8 cellular contexts compared by ENCODE assay signal in the genomic region with DNA sequence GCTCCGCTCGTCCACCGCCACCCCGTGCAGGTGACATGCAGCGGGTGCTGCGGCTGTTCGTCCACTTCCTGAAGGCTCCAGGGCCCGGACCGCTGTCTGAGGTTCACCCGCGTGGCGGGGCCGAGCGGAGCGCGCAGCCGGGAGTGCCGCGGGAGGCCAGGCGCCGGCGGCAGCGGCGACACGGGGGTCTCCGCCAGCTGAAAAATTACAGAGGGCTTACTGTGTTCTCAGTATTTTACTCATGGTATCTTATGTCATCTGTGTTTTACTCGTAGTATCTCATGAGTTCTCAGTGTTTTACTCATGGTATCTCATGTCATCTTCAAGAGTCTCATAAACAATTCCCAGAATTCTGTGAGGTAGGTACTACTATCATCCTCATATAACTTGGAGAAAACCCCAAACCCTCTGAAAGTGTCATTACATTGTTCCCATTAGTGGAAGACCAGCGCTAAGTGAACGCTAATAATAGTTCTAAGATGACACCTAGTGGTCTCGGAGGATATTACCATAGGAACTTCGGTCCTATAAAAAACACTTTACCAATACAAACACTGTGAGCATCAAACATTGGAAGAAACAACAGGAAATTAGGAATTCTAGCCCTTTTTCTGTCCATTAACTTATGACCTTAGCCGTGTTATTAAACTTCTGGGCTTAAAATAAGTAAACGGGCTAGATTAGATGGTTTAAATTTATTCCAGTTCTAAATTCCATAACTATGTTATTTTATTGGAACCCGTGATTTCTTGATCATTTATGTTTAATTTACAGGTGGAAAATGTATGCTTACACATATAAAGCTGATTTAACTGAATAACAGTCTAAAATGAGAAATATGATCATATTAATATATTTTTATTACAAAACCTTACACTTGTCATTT. TPM values are rescaled to one million over a fixed set of nuclear protein-coding genes. Genes with fewer than 3 reads are reported as not detected.
A peak's percentile ranks its signal among the peaks of the same experiment; 100 is the strongest.
DNase-seq lines count a peak whose midpoint lies in the region; ATAC-seq and TF ChIP-seq lines count a peak whose summit lies in the region.

No MANE protein-coding gene starts in this region.

- H3K27ac Mint-ChIP-seq in activated naive CD4-positive, alpha-beta T cell treated with anti-CD3 and anti-CD28 coated beads, Interleukin-2, amount 50 U/mL, for 72 hours, result peak overlapping the region in 1 of 2 donors; percentile 26

- peak overlapping the region; percentile 67 for H2BK120ac ChIP-seq in trophoblast cell (ENCODE audit: insufficient read depth, low read length, poor library complexity)

- ATAC-seq in GM21526 (IDR thresholded peaks at IDR 0.05; ENCODE audit: low FRiP score, unreplicated experiment), result peak; percentile 88
- ATAC-seq in activated naive CD4-positive, alpha-beta T cell treated with anti-CD3 and anti-CD28 coated beads, Interleukin-2, amount 50 U/mL, for 72 hours, result peak; percentile 79 to 91

- H3K18ac ChIP-seq in trophoblast cell (ENCODE audit: low read length), result peak overlapping the region; percentile 67

- no peaks in the 10 kb centered on the region for H3K9me3 Mint-ChIP-seq in activated naive CD4-positive, alpha-beta T cell treated with anti-CD3 and anti-CD28 coated beads, Interleukin-2, amount 50 U/mL, for 72 hours

- H3K4ac ChIP-seq in trophoblast cell (ENCODE audit: low read depth, low read length), result no peak overlapping the region

- H3K27ac ChIP-seq in OCI-LY3 (ENCODE audit: low read length) (no peak overlapping the region), trophoblast cell (ENCODE audit: low read depth, low read length) (no peak overlapping the region)

- H3K27me3 ChIP-seq in OCI-LY3 (ENCODE audit: low read depth, low read length), result no peaks in the 10 kb centered on the region
- H3K27me3 ChIP-seq in trophoblast cell (ENCODE audit: insufficient read depth, low read length), result no peaks in the 10 kb centered on the region

- peak overlapping the region; percentile 86 for H3K4me2 ChIP-seq in OCI-LY3 (ENCODE audit: low read length)
- H3K4me2 ChIP-seq in trophoblast cell (ENCODE audit: low read length), result no peak overlapping the region

- H3K36me3 ChIP-seq in OCI-LY3 (replicated peaks; ENCODE audit: low read depth, low read length), result no peaks in the 10 kb centered on the region
- H3K36me3 ChIP-seq in trophoblast cell (ENCODE audit: control insufficient read depth in 1 of 2, insufficient read depth in 2 of 2, low read length in 2 of 2), result no peaks in the 10 kb centered on the region

- H4K91ac ChIP-seq in trophoblast cell (ENCODE audit: low read depth, low read length), result peak overlapping the region; percentile 49

- peak overlapping the region; percentile 73 for H2AFZ ChIP-seq in OCI-LY3 (ENCODE audit: low read depth, low read length)
- peak overlapping the region; percentile 30 for H2AFZ ChIP-seq in trophoblast cell (ENCODE audit: insufficient read depth, low read length, poor library complexity)

- H3K9ac ChIP-seq in OCI-LY3 (ENCODE audit: low read length) (peak overlapping the region; percentile 56), trophoblast cell (ENCODE audit: low read length) (no peak overlapping the region)

- peaks cover 8% of the 10 kb centered on the region for H3K79me1 ChIP-seq in trophoblast cell (ENCODE audit: low read length)

- no peaks in the 10 kb centered on the region for H3K36me3 Mint-ChIP-seq in activated naive CD4-positive, alpha-beta T cell treated with anti-CD3 and anti-CD28 coated beads, Interleukin-2, amount 50 U/mL, for 72 hours

- peak overlapping the region; percentile 2 for H2AK5ac ChIP-seq in trophoblast cell (ENCODE audit: low read length)

- H3K23ac ChIP-seq in trophoblast cell (ENCODE audit: low read length), result no peak overlapping the region

- H3K4me1 ChIP-seq in OCI-LY3 (ENCODE audit: low read length) (peaks cover 14% of the 10 kb centered on the region), trophoblast cell (ENCODE audit: control insufficient read depth in 1 of 2, insufficient read depth in 2 of 2, low read length in 2 of 2) (peaks cover 4 to 5% of the 10 kb centered on the region in 2 experiments)

- peak overlapping the region; percentile 77 for H3K4me3 ChIP-seq in OCI-LY3 (ENCODE audit: low read length)
- H3K4me3 ChIP-seq in trophoblast cell (ENCODE audit: low read depth, low read length), result peak overlapping the region; percentile 32

- H2BK12ac ChIP-seq in trophoblast cell (ENCODE audit: low read length), result peak overlapping the region; percentile 16

- no peak overlapping the region for H2BK5ac ChIP-seq in trophoblast cell (ENCODE audit: low read depth, low read length, poor library complexity)

- TF ChIP-seq CTCF in OCI-LY3 (IDR thresholded peaks at IDR 0.05; ENCODE audit: low read depth, low read length), result peak; percentile 89

- DNase-seq in EH (ENCODE audit: low read depth), result peak; percentile 79
- DNase-seq in HuH-7.5 (ENCODE audit: low spot score), result peak; percentile 37
- DNase-seq in activated naive CD4-positive, alpha-beta T cell treated with anti-CD3 and anti-CD28 coated beads, Interleukin-2, amount 50 U/mL, for 72 hours (ENCODE audit: low spot score in 2 of 2), result peak; percentile 41 to 60
- DNase-seq in glomerular visceral epithelial cell (ENCODE audit: extremely low spot score), result peak; percentile 69
- DNase-seq in trophoblast cell, result peak; percentile 38 to 92
- DNase-seq in ecto neural progenitor cell (ENCODE audit: low spot score), result no peak

- H3K79me2 ChIP-seq in OCI-LY3 (ENCODE audit: low read length) (no peaks in the 10 kb centered on the region), trophoblast cell (ENCODE audit: control insufficient read depth, insufficient read depth, low read length, poor library complexity) (no peaks in the 10 kb centered on the region)

- no CpG with 5 or more reads among the region's 34 CpGs for WGBS in trophoblast cell (ENCODE audit: extremely low coverage, insufficient coverage, insufficient read length)

- H3K9me3 ChIP-seq in OCI-LY3 (ENCODE audit: insufficient read depth, low read length) (no peaks in the 10 kb centered on the region), trophoblast cell (ENCODE audit: insufficient read depth, low read depth, low read length) (no peaks in the 10 kb centered on the region)

- peak overlapping the region; percentile 33 for H3K14ac ChIP-seq in trophoblast cell (ENCODE audit: low read length)

- H4K20me1 ChIP-seq in OCI-LY3 (ENCODE audit: insufficient read depth, low read length), result no peaks in the 10 kb centered on the region

- H4K8ac ChIP-seq in trophoblast cell (ENCODE audit: low read depth, low read length), result peak overlapping the region; percentile 8

- H4K12ac ChIP-seq in trophoblast cell (ENCODE audit: low read depth, low read length), result no peak overlapping the region

RNA-seq across cellular contexts. Expression of a gene that starts 32.4 kb away (rescaled TPM):
- 1 to 10 TPM in 1 of 2 donors, under 1 TPM in 1; 0.80 to 2.4 TPM for total RNA-seq in activated naive CD4-positive, alpha-beta T cell treated with anti-CD3 and anti-CD28 coated beads, Interleukin-2, amount 50 U/mL, for 72 hours
- 0.94 and 1.4 TPM in 2 replicates for polyA plus RNA-seq in trophoblast cell (2013)
